ENCODE assay signal across 8 cellular contexts in genomic region chr20:44609511-44610312, GRCh38. TPM values are rescaled to one million over a fixed set of nuclear protein-coding genes. Genes with fewer than 3 reads are reported as not detected.
DNase-seq lines count a peak whose midpoint lies in the region; ATAC-seq and TF ChIP-seq lines count a peak whose summit lies in the region.

No MANE protein-coding gene starts in this region.

- H3K4me2 ChIP-seq in IMR-90 (ENCODE audit: low read depth, low read length) (peak overlapping the region; percentile 39; the same call in 1 of the 2 replicates), OCI-LY3 (ENCODE audit: low read length) (peak overlapping the region; percentile 2; the same call in 1 of the 2 replicates)

- peak in 13 of 14 donors; percentile 18 to 82 (median 72) for DNase-seq in C1 segment of cervical spinal cord (lab: John Stamatoyannopoulos, UW)
- peak; percentile 78 for DNase-seq in IMR-90
- DNase-seq in activated T-cell treated with anti-CD3 and anti-CD28 coated beads for 48 hours (ENCODE audit: low read depth), result peak; percentile 75
- DNase-seq in epithelial cell of proximal tubule (ENCODE audit: low read depth), result peak; percentile 73
- peak; percentile 94 for DNase-seq in stimulated activated CD8-positive, alpha-beta memory T cell treated with anti-CD3 and anti-CD28 coated beads, Interleukin-4, amount 100 ng/mL, for 48 hours

- H3K27me3 ChIP-seq in IMR-90 (ENCODE audit: control insufficient read depth, insufficient read depth, low read length), result no peaks in the 10 kb centered on the region
- H3K27me3 ChIP-seq in OCI-LY3 (ENCODE audit: low read depth, low read length), result no peaks in the 10 kb centered on the region
- no peaks in the 10 kb centered on the region for H3K27me3 ChIP-seq in muscle layer of colon (ENCODE audit: control insufficient read depth in 1 of 2, insufficient read depth in 2 of 2, low read length in 2 of 2)

- H3K4me3 ChIP-seq in IMR-90 (ENCODE audit: insufficient read depth, low read depth, low read length) (no peak overlapping the region), OCI-LY3 (ENCODE audit: low read length) (no peak overlapping the region), epithelial cell of proximal tubule (ENCODE audit: low read depth, low read length) (peak overlapping the region; percentile 19), muscle layer of colon (ENCODE audit: low read depth in 1 of 2, low read length in 2 of 2) (peak overlapping the region; percentile 23 to 78)

- peak overlapping the region; percentile 72 for H2BK20ac ChIP-seq in IMR-90 (ENCODE audit: low read depth, low read length)

- 63% methylated on average over 9 of the region's 25 CpGs; no CpG with 5 or more reads in 1 of the 2 experiments for WGBS in IMR-90 (ENCODE audit: extremely low coverage in 2 of 2, insufficient read length in 1 of 2), 2 experiments

- POLR2A ChIA-PET in IMR-90 (lab: Charles Lee; ENCODE audit: unreplicated experiment), result no interaction called here

- TF ChIP-seq CTCF in IMR-90 (conservative IDR thresholded peaks at IDR 0.05; ENCODE audit: low read depth, low read length) (peak; percentile 99), OCI-LY3 (IDR thresholded peaks at IDR 0.05; ENCODE audit: low read depth, low read length) (peak; percentile 99), epithelial cell of proximal tubule (conservative IDR thresholded peaks at IDR 0.05; ENCODE audit: low read depth, low read length) (peak; percentile 97)

- CTCF ChIA-PET in IMR-90 (lab: Yijun Ruan, JAX), result interaction anchor here (0.7 to 1.6 kb wide), 10 partner anchors 11 to 225 kb away, joined by 3 to 8 read pairs (median 3); no protein-coding TSS in a partner anchor

- H2BK5ac ChIP-seq in IMR-90 (ENCODE audit: low read depth, low read length, poor library complexity, severe bottlenecking), result peak overlapping the region; percentile 43

- H3K36me3 ChIP-seq in IMR-90 (ENCODE audit: control insufficient read depth, insufficient read depth, low read length) (peaks cover 7% of the 10 kb centered on the region), OCI-LY3 (replicated peaks; ENCODE audit: low read depth, low read length) (peaks cover 72% of the 10 kb centered on the region), muscle layer of colon (ENCODE audit: insufficient read depth, low read length) (peaks cover 5% of the 10 kb centered on the region)

- peak overlapping the region; percentile 72 for H2AFZ ChIP-seq in IMR-90 (replicated peaks; ENCODE audit: low read length, poor library complexity)
- no peak overlapping the region for H2AFZ ChIP-seq in OCI-LY3 (ENCODE audit: low read depth, low read length)

- no peak overlapping the region for H3K23ac ChIP-seq in IMR-90 (ENCODE audit: low read depth, low read length)

- peak overlapping the region; percentile 56; the same call in 1 of the 2 replicates for H3K14ac ChIP-seq in IMR-90 (replicated peaks; ENCODE audit: low read depth, low read length)

- peaks cover 3% of the 10 kb centered on the region; the same call in 1 of the 2 replicates for H3K9me3 ChIP-seq in IMR-90 (ENCODE audit: control insufficient read depth, insufficient read depth, low read length)
- no peaks in the 10 kb centered on the region for H3K9me3 ChIP-seq in OCI-LY3 (ENCODE audit: insufficient read depth, low read length)
- H3K9me3 ChIP-seq in muscle layer of colon (ENCODE audit: low read length), result no peaks in the 10 kb centered on the region

- H4K8ac ChIP-seq in IMR-90 (ENCODE audit: low read depth in 2 of 2, low read length in 2 of 2), result peak overlapping the region; percentile 42 to 77

- peak overlapping the region; percentile 81 for H4K5ac ChIP-seq in IMR-90 (ENCODE audit: low read depth, low read length)

- H4K20me1 ChIP-seq in IMR-90 (ENCODE audit: insufficient read depth, low read length), result peaks cover 3% of the 10 kb centered on the region; the same call in 1 of the 2 replicates
- peaks cover 93% of the 10 kb centered on the region for H4K20me1 ChIP-seq in OCI-LY3 (ENCODE audit: insufficient read depth, low read length)

- peaks cover 2 to 41% of the 10 kb centered on the region in 2 experiments; a peak in 2 of 4 replicates for H3K79me1 ChIP-seq in IMR-90 (ENCODE audit: low read depth in 1 of 2, low read length in 2 of 2)

- H3K9me1 ChIP-seq in IMR-90 (ENCODE audit: insufficient read depth, low read length), result no peaks in the 10 kb centered on the region

- peak overlapping the region; percentile 56 for H2BK120ac ChIP-seq in IMR-90 (ENCODE audit: low read depth, low read length)

- H3K4me1 ChIP-seq in IMR-90 (ENCODE audit: control insufficient read depth, insufficient read depth, low read length), result peaks cover 9% of the 10 kb centered on the region
- H3K4me1 ChIP-seq in OCI-LY3 (ENCODE audit: low read length), result peaks cover 15% of the 10 kb centered on the region
- H3K4me1 ChIP-seq in muscle layer of colon (ENCODE audit: insufficient read depth, low read length), result peaks cover 28% of the 10 kb centered on the region

- peak overlapping the region; percentile 10 for H3K9ac ChIP-seq in IMR-90 (ENCODE audit: low read depth, low read length)
- H3K9ac ChIP-seq in OCI-LY3 (ENCODE audit: low read length), result no peak overlapping the region
- H3K9ac ChIP-seq in muscle layer of colon (ENCODE audit: low read length), result peak overlapping the region; percentile 65

- ATAC-seq in GM19438 (IDR thresholded peaks at IDR 0.05; ENCODE audit: low read depth, unreplicated experiment), result peak; percentile 86
- ATAC-seq in IMR-90 (ENCODE audit: low read depth), result peak; percentile 100

- H3K18ac ChIP-seq in IMR-90 (ENCODE audit: low read depth, low read length), result peak overlapping the region; percentile 29

- peak overlapping the region; percentile 47 for H4K91ac ChIP-seq in IMR-90 (ENCODE audit: insufficient read depth, low read depth, low read length)

- H3K27ac ChIP-seq in IMR-90 (ENCODE audit: insufficient read depth, low read length) (peak overlapping the region; percentile 46), OCI-LY3 (ENCODE audit: low read length) (peak overlapping the region; percentile 22), muscle layer of colon (ENCODE audit: low read depth, low read length) (peak overlapping the region; percentile 81)

- in situ Hi-C loops in IMR-90 (cut with MboI; ENCODE audit: low sequenced_read_pairs), result loop anchor here (5.0 to 10.0 kb wide), 4 partner anchors 75 to 395 kb away; partner anchors contain the start of genes OSER1 and TTPAL

- peak overlapping the region; percentile 86; the same call in 1 of the 2 replicates for H2AK5ac ChIP-seq in IMR-90 (ENCODE audit: low read depth, low read length)

- H3K56ac ChIP-seq in IMR-90 (ENCODE audit: extremely low read depth, insufficient read depth, low read length), result 0 out of 2 replicates have a peak overlapping the region, but pooled peaks have one; percentile 33

- H3K79me2 ChIP-seq in OCI-LY3 (ENCODE audit: low read length), result peaks cover 100% of the 10 kb centered on the region

- H2AK9ac ChIP-seq in IMR-90 (replicated peaks; ENCODE audit: low read depth, low read length, poor library complexity), result peak overlapping the region; percentile 66

- BruUV-seq in IMR-90 (replicated peaks; lab: Mats Ljungman, UMichigan), result no TSS peak

- intact Hi-C loops in IMR-90 (cut with micrococcal nuclease), result loop anchor here (1.0 to 5.0 kb wide), 7 partner anchors 79 to 392 kb away; partner anchors contain the start of genes SERINC3 and TTPAL

- H2BK15ac ChIP-seq in IMR-90 (ENCODE audit: low read depth, low read length), result peak overlapping the region; percentile 45; the same call in 2 of the 3 replicates

- H3K4ac ChIP-seq in IMR-90 (ENCODE audit: low read depth, low read length), result peak overlapping the region; percentile 77

- dilution Hi-C loops in IMR-90 (cut with HindIII; ENCODE audit: low sequenced_read_pairs, unreplicated experiment), result no loop called here

- peak; percentile 64 for TF ChIP-seq POLR2A in IMR-90 (IDR thresholded peaks at IDR 0.05; ENCODE audit: low read depth, low read length)

- TF ChIP-seq RAD21 in IMR-90 (IDR thresholded peaks at IDR 0.05; ENCODE audit: low read length), result peak; percentile 100

TF ChIP-seq in IMR-90, 13 proteins besides CTCF, POLR2A, EP300 and RAD21 (continues in another document):
- peak; percentile 33; the same call in 1 of the 2 replicates for TF ChIP-seq BHLHE40 (IDR thresholded peaks at IDR 0.05; ENCODE audit: low read depth, low read length)
- TF ChIP-seq ELK1 (IDR thresholded peaks at IDR 0.05; ENCODE audit: borderline replicate concordance, low read depth, low read length), result no peak
- TF ChIP-seq MXI1 (IDR thresholded peaks at IDR 0.05; ENCODE audit: borderline replicate concordance, low read depth, low read length), result no peak
- TF ChIP-seq USF2 (IDR thresholded peaks at IDR 0.05; ENCODE audit: low read depth, low read length), result 0 out of 2 replicates have a peak, but pooled peaks have one; percentile 3
- TF ChIP-seq RFX5 (IDR thresholded peaks at IDR 0.05; ENCODE audit: low read depth, low read length), result no peak
- peak; percentile 100 for TF ChIP-seq SMC3 (IDR thresholded peaks at IDR 0.05; ENCODE audit: low read depth, low read length)
- TF ChIP-seq RCOR1 (IDR thresholded peaks at IDR 0.05; ENCODE audit: insufficient replicate concordance, low read length), result no peak

RNA-seq across cellular contexts. Expression of gene PKIG, which starts 27.3 kb away (rescaled TPM):
- total RNA-seq in IMR-90 (2012; rRNA removed) (69.4 and 78.3 TPM in 2 replicates), epithelial cell of proximal tubule (28.8 and 64.3 TPM in 2 replicates)
- polyA plus RNA-seq in IMR-90 (2012; rRNA removed), result 89.6 and 91.2 TPM in 2 replicates
- 107 and 152 TPM in 2 replicates for polyA plus RNA-seq in IMR-90 (2012; cell fraction: cytosol; rRNA removed)
- 30.7 and 43.9 TPM in 2 replicates for polyA plus RNA-seq in IMR-90 (2012; cell fraction: nucleus; rRNA removed; ENCODE audit: low replicate concordance)

RNA-seq across cellular contexts. Expression of gene ADA, which starts 41.8 kb away (rescaled TPM):
- total RNA-seq in IMR-90 (2012; rRNA removed), result 6.9 and 8.1 TPM in 2 replicates
- 11.0 and 11.6 TPM in 2 replicates for polyA plus RNA-seq in IMR-90 (2012; rRNA removed)
- 9.8 and 15.3 TPM in 2 replicates for polyA plus RNA-seq in IMR-90 (2012; cell fraction: cytosol; rRNA removed)
- 31.5 and 33.0 TPM in 2 replicates for polyA plus RNA-seq in IMR-90 (2012; cell fraction: nucleus; rRNA removed; ENCODE audit: low replicate concordance)
- 14.5 and 19.9 TPM in 2 replicates for total RNA-seq in epithelial cell of proximal tubule

Comparison
In these comparisons a context has a peak if more than half of its experiments do, and no peak if none do; other contexts are left out.
1. H3K27ac ChIP-seq: peak in every context shown above with its lines; median percentile 81 in muscle layer of colon; 46 in IMR-90; 22 in OCI-LY3.
2. H3K4me3 ChIP-seq: peak in epithelial cell of proximal tubule (single experiment) and muscle layer of colon (2 of 2); none in IMR-90 (single experiment) and OCI-LY3 (single experiment).
3. Peak in every context shown above with its lines, with median percentiles within 50 percentile points of each other: DNase-seq and CTCF ChIP-seq.